In genomic region chr11:33461319-33461718, GRCh38 we compare ENCODE assay signal across 25 cellular contexts.
"Had no signal": no experiment of that assay in that cellular context is flagged by ENCODE, and none has a peak within 500 bp of the region (broad histone marks: within the 10 kb centered on the region; RNA-seq: fewer than 3 reads in every experiment).

No MANE protein-coding gene starts in this region.

- H3K36me3 ChIP-seq: breast epithelium, Peyer's patch, SJCRH30 had no signal

- ATAC-seq: activated CD4-positive, CD25-positive, alpha-beta regulatory T cell treated with anti-CD3 and anti-CD28 coated beads, Interleukin-2, amount 50 U/mL, for 24 hours; activated CD8-positive, alpha-beta T cell treated with anti-CD3 and anti-CD28 coated beads for 36 hours; activated T-cell treated with anti-CD3 and anti-CD28 coated beads, Interleukin-2, amount 50 U/mL, for 72 hours; K562 had no signal

- H3K27ac ChIP-seq: breast epithelium, Peyer's patch, RWPE1, SJCRH30 had no signal

- H3K4me1 ChIP-seq: breast epithelium, Peyer's patch, SJCRH30 had no signal

- H3K9me3 ChIP-seq: breast epithelium, Peyer's patch, SJCRH30, SK-N-SH had no signal

- DNase-seq: activated CD4-positive, alpha-beta T cell treated with anti-CD3 and anti-CD28 coated beads for 4 hours; activated CD8-positive, alpha-beta memory T cell treated with anti-CD3 and anti-CD28 coated beads, Interleukin-2, amount 50 U/mL, for 4 hours; activated CD8-positive, alpha-beta T cell treated with anti-CD3 and anti-CD28 coated beads for 36 hours; activated gamma-delta T cell treated with Interleukin-2 at 50 U/mL for 16 hours; activated naive CD4-positive, alpha-beta T cell treated with anti-CD3 and anti-CD28 coated beads, Interleukin-2, amount 10 ng/mL, durations not matched to agents 7 days and 5 days; activated naive CD8-positive, alpha-beta T cell treated with anti-CD3 and anti-CD28 coated beads for 36 hours; activated T-cell treated with anti-CD3 and anti-CD28 coated beads, Interleukin-2, amount 50 U/mL, for 72 hours; anterior cingulate cortex; central memory CD4-positive, alpha-beta T cell; Kasumi-1; NCI-H1105 treated with DMSO at 0.1 percent for 48 hours; NCI-H146; NCI-H1930; NCI-H2107; NCI-H226; NCI-H526; Peyer's patch; Right ventricle myocardium superior; SK-N-SH; T-helper 1 cell had no signal

- H3K27me3 ChIP-seq: breast epithelium, Peyer's patch, SJCRH30 had no signal

- H3K4me3 ChIP-seq: breast epithelium, K562, Peyer's patch, SJCRH30 had no signal
